In the genomic region with DNA sequence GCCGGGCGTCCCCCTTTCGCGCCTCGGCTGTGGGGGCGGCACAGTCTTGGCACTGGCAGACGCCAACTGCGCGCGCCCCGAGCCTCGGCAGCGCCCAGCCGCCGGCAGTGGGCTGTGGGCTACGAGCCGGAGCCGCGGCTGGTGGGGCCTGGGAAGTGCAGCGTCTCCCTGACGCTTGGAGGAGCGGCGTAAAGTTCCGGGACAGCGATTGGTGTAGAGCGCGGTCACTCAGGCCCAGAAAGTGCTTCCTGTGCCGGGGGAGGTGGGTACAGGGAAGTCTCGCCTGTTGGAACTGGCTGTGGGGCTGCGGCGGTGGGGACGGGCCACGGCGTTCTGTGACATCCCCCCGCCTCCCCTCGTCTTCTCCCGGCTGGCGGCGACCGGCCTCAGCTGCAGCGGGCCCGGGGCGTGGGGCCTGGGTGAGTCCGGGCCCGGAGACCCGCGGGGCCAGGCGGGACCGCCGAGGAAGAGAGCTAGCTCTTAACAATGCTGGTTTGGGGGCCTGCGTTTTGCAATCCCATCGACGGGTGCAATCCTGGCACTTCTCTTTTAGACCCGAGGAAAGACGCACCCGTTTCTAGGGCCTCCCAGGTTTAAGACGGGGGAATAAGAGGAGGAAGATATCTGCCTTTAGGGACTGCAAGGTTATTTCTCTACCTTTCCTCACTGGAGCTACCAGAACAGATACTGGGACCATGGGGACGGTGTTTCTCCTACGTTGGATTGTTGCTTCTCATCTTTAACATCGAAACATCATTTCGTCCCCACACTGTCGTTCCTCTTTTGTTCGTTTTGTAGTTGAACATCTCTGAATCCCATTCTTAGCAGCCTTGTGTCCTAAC, we compare ENCODE assay signal across 1 cellular context.
TF ChIP-seq lines count a peak whose summit lies in the region.

A gene (minus strand): TSS at position 157 of the 842 bp plus-strand sequence. CDS start 233 bp downstream, outside the sequence.
A gene (plus strand): TSS at position 265 of the 842 bp plus-strand sequence. CDS start 4,575 bp downstream, outside the sequence.

TF ChIP-seq in HepG2, 621 proteins besides CTCF, POLR2A, EP300 and RAD21 (continued from another document and continues in another):
- TF ChIP-seq ATF7-NPFF (CRISPR knock-in tag; IDR thresholded peaks at IDR 0.05; ENCODE audit: low read depth) (0 out of 2 replicates have a peak, but pooled peaks have one; percentile 72), ZNF672 (CRISPR knock-in tag; IDR thresholded peaks at IDR 0.05) (no peak), ZZZ3 (CRISPR knock-in tag; IDR thresholded peaks at IDR 0.05; ENCODE audit: borderline replicate concordance) (peak; percentile 86; the same call in 1 of the 2 replicates), ZNF660 (CRISPR knock-in tag; IDR thresholded peaks at IDR 0.05; ENCODE audit: borderline replicate concordance, low read depth) (no peak), JUN (CRISPR knock-in tag; IDR thresholded peaks at IDR 0.05) (no peak), SPEN (CRISPR knock-in tag; IDR thresholded peaks at IDR 0.05; ENCODE audit: low read depth) (peak; percentile 74), ZNF589 (CRISPR knock-in tag; conservative IDR thresholded peaks at IDR 0.05) (peak; percentile 58; the same call in 1 of the 2 replicates), CHCHD3 (CRISPR knock-in tag; IDR thresholded peaks at IDR 0.05) (no peak), TCF7 (IDR thresholded peaks at IDR 0.05; ENCODE audit: low read depth) (no peak), MEIS1 (CRISPR knock-in tag; IDR thresholded peaks at IDR 0.05; ENCODE audit: borderline replicate concordance) (peak; percentile 26; the same call in 1 of the 2 replicates), ZNF720 (CRISPR knock-in tag; IDR thresholded peaks at IDR 0.05) (no peak), SMYD3 (CRISPR knock-in tag; IDR thresholded peaks at IDR 0.05) (no peak), ARNT2 (CRISPR knock-in tag; IDR thresholded peaks at IDR 0.05; ENCODE audit: low read depth) (no peak), SMAD1 (CRISPR knock-in tag; IDR thresholded peaks at IDR 0.05; ENCODE audit: borderline replicate concordance, low read depth) (no peak), ZBTB42 (CRISPR knock-in tag; IDR thresholded peaks at IDR 0.05) (peak; percentile 45; the same call in 1 of the 2 replicates), TMF1 (CRISPR knock-in tag; IDR thresholded peaks at IDR 0.05; ENCODE audit: low read depth) (peak; percentile 43; the same call in 1 of the 2 replicates), POLR2AphosphoS5 (IDR thresholded peaks at IDR 0.05; ENCODE audit: low read depth, low read length) (peak; percentile 52; the same call in 1 of the 2 replicates), TBX2 (CRISPR knock-in tag; IDR thresholded peaks at IDR 0.05; ENCODE audit: borderline replicate concordance) (peak; percentile 66), ZFP41 (CRISPR knock-in tag; IDR thresholded peaks at IDR 0.05; ENCODE audit: borderline replicate concordance) (no peak), MXI1 (IDR thresholded peaks at IDR 0.05; ENCODE audit: borderline replicate concordance, low read depth, low read length) (peak; percentile 63; the same call in 1 of the 3 replicates), ZFP90 (CRISPR knock-in tag; IDR thresholded peaks at IDR 0.05; ENCODE audit: borderline replicate concordance) (peak; percentile 33; the same call in 1 of the 2 replicates), ZNF891 (CRISPR knock-in tag; IDR thresholded peaks at IDR 0.05) (peak; percentile 75; the same call in 1 of the 2 replicates), HMG20B (CRISPR knock-in tag; conservative IDR thresholded peaks at IDR 0.05) (no peak), NCOR1 (IDR thresholded peaks at IDR 0.05; ENCODE audit: borderline replicate concordance, low read length) (no peak), CBX5 (CRISPR knock-in tag; IDR thresholded peaks at IDR 0.05; ENCODE audit: borderline replicate concordance) (no peak), ZNF251 (CRISPR knock-in tag; IDR thresholded peaks at IDR 0.05) (no peak), ZNF24 (IDR thresholded peaks at IDR 0.05) (no peak), ZNF564 (CRISPR knock-in tag; IDR thresholded peaks at IDR 0.05) (0 out of 2 replicates have a peak, but pooled peaks have one; percentile 19), CCDC6 (CRISPR knock-in tag; IDR thresholded peaks at IDR 0.05) (peak; percentile 51; the same call in 1 of the 2 replicates)
- TF ChIP-seq, protein P1, sequence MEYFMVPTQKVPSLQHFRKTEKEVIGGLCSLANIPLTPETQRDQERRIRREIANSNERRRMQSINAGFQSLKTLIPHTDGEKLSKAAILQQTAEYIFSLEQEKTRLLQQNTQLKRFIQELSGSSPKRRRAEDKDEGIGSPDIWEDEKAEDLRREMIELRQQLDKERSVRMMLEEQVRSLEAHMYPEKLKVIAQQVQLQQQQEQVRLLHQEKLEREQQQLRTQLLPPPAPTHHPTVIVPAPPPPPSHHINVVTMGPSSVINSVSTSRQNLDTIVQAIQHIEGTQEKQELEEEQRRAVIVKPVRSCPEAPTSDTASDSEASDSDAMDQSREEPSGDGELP (IDR thresholded peaks at IDR 0.05; ENCODE audit: borderline replicate concordance, low read depth), result peak; percentile 30; the same call in 1 of the 2 replicates
- TF ChIP-seq, protein P2, sequence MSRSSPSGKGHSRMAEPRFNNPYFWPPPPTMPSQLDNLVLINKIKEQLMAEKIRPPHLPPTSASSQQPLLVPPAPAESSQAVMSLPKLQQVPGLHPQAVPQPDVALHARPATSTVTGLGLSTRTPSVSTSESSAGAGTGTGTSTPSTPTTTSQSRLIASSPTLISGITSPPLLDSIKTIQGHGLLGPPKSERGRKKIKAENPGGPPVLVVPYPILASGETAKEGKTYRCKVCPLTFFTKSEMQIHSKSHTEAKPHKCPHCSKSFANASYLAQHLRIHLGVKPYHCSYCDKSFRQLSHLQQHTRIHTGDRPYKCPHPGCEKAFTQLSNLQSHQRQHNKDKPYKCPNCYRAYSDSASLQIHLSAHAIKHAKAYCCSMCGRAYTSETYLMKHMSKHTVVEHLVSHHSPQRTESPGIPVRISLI (CRISPR knock-in tag; IDR thresholded peaks at IDR 0.05; ENCODE audit: borderline replicate concordance), result peak; percentile 21; the same call in 1 of the 2 replicates
- TF ChIP-seq, protein P3, sequence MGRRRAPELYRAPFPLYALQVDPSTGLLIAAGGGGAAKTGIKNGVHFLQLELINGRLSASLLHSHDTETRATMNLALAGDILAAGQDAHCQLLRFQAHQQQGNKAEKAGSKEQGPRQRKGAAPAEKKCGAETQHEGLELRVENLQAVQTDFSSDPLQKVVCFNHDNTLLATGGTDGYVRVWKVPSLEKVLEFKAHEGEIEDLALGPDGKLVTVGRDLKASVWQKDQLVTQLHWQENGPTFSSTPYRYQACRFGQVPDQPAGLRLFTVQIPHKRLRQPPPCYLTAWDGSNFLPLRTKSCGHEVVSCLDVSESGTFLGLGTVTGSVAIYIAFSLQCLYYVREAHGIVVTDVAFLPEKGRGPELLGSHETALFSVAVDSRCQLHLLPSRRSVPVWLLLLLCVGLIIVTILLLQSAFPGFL (CRISPR knock-in tag; IDR thresholded peaks at IDR 0.05), result no peak
- TF ChIP-seq, protein P4, sequence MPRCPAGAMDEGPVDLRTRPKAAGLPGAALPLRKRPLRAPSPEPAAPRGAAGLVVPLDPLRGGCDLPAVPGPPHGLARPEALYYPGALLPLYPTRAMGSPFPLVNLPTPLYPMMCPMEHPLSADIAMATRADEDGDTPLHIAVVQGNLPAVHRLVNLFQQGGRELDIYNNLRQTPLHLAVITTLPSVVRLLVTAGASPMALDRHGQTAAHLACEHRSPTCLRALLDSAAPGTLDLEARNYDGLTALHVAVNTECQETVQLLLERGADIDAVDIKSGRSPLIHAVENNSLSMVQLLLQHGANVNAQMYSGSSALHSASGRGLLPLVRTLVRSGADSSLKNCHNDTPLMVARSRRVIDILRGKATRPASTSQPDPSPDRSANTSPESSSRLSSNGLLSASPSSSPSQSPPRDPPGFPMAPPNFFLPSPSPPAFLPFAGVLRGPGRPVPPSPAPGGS (CRISPR knock-in tag; IDR thresholded peaks at IDR 0.05), result peak; percentile 54; the same call in 1 of the 2 replicates
- TF ChIP-seq, protein P5, sequence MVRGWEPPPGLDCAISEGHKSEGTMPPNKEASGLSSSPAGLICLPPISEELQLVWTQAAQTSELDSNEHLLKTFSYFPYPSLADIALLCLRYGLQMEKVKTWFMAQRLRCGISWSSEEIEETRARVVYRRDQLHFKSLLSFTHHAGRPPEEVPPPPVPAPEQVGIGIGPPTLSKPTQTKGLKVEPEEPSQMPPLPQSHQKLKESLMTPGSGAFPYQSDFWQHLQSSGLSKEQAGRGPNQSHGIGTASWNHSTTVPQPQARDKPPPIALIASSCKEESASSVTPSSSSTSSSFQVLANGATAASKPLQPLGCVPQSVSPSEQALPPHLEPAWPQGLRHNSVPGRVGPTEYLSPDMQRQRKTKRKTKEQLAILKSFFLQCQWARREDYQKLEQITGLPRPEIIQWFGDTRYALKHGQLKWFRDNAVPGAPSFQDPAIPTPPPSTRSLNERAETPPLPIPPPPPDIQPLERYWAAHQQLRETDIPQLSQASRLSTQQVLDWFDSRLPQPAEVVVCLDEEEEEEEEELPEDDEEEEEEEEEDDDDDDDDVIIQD (CRISPR knock-in tag; IDR thresholded peaks at IDR 0.05; ENCODE audit: low read depth), result no peak
- TF ChIP-seq, protein P6, sequence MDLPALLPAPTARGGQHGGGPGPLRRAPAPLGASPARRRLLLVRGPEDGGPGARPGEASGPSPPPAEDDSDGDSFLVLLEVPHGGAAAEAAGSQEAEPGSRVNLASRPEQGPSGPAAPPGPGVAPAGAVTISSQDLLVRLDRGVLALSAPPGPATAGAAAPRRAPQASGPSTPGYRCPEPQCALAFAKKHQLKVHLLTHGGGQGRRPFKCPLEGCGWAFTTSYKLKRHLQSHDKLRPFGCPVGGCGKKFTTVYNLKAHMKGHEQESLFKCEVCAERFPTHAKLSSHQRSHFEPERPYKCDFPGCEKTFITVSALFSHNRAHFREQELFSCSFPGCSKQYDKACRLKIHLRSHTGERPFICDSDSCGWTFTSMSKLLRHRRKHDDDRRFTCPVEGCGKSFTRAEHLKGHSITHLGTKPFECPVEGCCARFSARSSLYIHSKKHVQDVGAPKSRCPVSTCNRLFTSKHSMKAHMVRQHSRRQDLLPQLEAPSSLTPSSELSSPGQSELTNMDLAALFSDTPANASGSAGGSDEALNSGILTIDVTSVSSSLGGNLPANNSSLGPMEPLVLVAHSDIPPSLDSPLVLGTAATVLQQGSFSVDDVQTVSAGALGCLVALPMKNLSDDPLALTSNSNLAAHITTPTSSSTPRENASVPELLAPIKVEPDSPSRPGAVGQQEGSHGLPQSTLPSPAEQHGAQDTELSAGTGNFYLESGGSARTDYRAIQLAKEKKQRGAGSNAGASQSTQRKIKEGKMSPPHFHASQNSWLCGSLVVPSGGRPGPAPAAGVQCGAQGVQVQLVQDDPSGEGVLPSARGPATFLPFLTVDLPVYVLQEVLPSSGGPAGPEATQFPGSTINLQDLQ (CRISPR knock-in tag; IDR thresholded peaks at IDR 0.05), result no peak; the same call in 1 of the 2 replicates
- TF ChIP-seq, protein P7, sequence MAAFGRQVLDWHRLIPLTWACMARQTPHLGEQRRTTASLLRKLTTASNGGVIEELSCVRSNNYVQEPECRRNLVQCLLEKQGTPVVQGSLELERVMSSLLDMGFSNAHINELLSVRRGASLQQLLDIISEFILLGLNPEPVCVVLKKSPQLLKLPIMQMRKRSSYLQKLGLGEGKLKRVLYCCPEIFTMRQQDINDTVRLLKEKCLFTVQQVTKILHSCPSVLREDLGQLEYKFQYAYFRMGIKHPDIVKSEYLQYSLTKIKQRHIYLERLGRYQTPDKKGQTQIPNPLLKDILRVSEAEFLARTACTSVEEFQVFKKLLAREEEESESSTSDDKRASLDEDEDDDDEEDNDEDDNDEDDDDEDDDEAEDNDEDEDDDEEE (CRISPR knock-in tag; IDR thresholded peaks at IDR 0.05), result no peak
- TF ChIP-seq, protein P8, sequence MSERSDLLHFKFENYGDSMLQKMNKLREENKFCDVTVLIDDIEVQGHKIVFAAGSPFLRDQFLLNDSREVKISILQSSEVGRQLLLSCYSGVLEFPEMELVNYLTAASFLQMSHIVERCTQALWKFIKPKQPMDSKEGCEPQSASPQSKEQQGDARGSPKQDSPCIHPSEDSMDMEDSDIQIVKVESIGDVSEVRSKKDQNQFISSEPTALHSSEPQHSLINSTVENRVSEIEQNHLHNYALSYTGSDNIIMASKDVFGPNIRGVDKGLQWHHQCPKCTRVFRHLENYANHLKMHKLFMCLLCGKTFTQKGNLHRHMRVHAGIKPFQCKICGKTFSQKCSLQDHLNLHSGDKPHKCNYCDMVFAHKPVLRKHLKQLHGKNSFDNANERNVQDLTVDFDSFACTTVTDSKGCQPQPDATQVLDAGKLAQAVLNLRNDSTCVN (CRISPR knock-in tag; IDR thresholded peaks at IDR 0.05; ENCODE audit: borderline replicate concordance), result no peak; the same call in 1 of the 2 replicates
- TF ChIP-seq, protein P9, sequence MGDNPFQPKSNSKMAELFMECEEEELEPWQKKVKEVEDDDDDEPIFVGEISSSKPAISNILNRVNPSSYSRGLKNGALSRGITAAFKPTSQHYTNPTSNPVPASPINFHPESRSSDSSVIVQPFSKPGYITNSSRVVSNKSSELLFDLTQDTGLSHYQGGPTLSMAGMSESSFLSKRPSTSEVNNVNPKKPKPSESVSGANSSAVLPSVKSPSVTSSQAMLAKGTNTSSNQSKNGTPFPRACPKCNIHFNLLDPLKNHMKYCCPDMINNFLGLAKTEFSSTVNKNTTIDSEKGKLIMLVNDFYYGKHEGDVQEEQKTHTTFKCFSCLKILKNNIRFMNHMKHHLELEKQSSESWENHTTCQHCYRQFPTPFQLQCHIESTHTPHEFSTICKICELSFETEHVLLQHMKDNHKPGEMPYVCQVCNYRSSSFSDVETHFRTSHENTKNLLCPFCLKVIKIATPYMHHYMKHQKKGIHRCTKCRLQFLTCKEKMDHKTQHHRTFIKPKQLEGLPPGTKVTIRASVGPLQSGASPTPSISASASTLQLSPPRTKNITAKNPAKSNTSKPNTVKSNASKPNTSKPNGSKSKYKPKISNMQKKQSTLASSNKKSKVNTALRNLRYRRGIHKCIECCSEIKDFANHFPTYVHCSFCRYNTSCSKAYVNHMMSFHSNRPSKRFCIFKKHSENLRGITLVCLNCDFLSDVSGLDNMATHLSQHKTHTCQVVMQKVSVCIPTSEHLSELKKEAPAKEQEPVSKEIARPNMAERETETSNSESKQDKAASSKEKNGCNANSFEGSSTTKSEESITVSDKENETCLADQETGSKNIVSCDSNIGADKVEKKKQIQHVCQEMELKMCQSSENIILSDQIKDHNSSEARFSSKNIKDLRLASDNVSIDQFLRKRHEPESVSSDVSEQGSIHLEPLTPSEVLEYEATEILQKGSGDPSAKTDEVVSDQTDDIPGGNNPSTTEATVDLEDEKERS (CRISPR knock-in tag; IDR thresholded peaks at IDR 0.05), result no peak
- TF ChIP-seq, protein P10, sequence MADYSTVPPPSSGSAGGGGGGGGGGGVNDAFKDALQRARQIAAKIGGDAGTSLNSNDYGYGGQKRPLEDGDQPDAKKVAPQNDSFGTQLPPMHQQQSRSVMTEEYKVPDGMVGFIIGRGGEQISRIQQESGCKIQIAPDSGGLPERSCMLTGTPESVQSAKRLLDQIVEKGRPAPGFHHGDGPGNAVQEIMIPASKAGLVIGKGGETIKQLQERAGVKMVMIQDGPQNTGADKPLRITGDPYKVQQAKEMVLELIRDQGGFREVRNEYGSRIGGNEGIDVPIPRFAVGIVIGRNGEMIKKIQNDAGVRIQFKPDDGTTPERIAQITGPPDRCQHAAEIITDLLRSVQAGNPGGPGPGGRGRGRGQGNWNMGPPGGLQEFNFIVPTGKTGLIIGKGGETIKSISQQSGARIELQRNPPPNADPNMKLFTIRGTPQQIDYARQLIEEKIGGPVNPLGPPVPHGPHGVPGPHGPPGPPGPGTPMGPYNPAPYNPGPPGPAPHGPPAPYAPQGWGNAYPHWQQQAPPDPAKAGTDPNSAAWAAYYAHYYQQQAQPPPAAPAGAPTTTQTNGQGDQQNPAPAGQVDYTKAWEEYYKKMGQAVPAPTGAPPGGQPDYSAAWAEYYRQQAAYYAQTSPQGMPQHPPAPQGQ (CRISPR knock-in tag; IDR thresholded peaks at IDR 0.05; ENCODE audit: borderline replicate concordance), result no peak
- TF ChIP-seq, protein P11, sequence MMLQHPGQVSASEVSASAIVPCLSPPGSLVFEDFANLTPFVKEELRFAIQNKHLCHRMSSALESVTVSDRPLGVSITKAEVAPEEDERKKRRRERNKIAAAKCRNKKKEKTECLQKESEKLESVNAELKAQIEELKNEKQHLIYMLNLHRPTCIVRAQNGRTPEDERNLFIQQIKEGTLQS (CRISPR knock-in tag; IDR thresholded peaks at IDR 0.05), result no peak; the same call in 1 of the 2 replicates
